ENCODE assay signal across 8 cellular contexts in the genomic region with DNA sequence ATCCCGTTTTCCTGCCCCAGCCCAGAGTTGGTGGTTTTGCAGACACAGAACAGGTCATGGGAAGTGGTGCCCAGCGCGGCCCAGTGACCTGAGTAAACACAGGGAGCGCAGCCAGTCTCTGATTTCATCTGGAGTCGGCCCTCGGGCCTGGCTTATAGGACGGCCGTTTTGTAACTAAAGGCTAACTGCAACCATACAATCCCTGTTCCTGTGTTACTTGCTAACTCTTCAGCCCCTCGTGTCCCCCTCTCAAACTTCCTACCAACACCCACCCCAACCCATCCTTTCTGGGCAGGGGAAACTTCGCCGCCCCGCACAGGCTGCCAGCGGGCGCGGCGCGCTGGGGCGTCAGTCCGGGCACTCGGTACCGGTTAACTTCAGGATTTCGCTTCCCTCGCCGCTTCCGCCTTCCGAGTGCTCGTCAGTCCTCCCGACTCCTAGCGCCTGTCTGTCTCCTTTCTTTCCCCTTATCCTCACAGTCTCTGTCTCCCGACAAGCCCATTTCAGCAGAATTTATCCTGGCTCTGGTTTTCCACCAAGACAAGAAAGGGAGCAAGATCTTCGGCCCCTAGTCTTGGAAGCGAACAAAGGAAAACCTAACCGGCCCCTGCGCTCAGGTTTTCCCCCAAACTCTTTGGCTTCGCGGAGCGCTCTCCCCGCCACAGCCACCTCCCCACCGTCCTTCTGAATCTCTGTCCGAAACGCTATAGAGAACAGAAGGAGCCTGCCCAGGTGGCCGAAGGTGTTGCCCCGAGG. TPM values are rescaled to one million over a fixed set of nuclear protein-coding genes. Genes with fewer than 3 reads are reported as not detected.
DNase-seq lines count a peak whose midpoint lies in the region; ATAC-seq and TF ChIP-seq lines count a peak whose summit lies in the region.

No MANE protein-coding gene starts in this region.

- POLR2A ChIA-PET in activated CD4-positive, alpha-beta T cell treated with anti-CD3 and anti-CD28 coated beads, Interleukin-2, amount 10 ng/mL, durations not matched to agents 7 days and 5 days (lab: Charles Lee): interaction anchor here (0.6 kb wide), 1 partner anchor 14 kb away, joined by 4 read pairs; no protein-coding TSS in a partner anchor

- peak overlapping the region; percentile 64 for H3K4me3 ChIP-seq in endodermal cell (ENCODE audit: low read length)
- H3K4me3 ChIP-seq in parathyroid adenoma (ENCODE audit: low read depth, low read length): peak overlapping the region; percentile 87
- no peak overlapping the region for H3K4me3 ChIP-seq in MM.1S (ENCODE audit: low read length)
- H3K4me3 ChIP-seq in testis: peak overlapping the region in 1 of 2 donors; percentile 58

- WGBS in endodermal cell (ENCODE audit: insufficient coverage in 1 of 2, insufficient read length in 1 of 2), 2 experiments: 1 to 4% methylated on average over 31 to 43 of the region's 43 CpGs
- WGBS in testis, 2 donors: 6 to 9% methylated on average over 43 of the region's 43 CpGs

- peaks cover 43% of the 10 kb centered on the region for H3K4me1 Mint-ChIP-seq in activated CD4-positive, alpha-beta T cell treated with anti-CD3 and anti-CD28 coated beads, Interleukin-2, amount 10 ng/mL, durations not matched to agents 7 days and 5 days
- peaks cover 63% of the 10 kb centered on the region for H3K4me1 Mint-ChIP-seq in endodermal cell

- peaks cover 3% of the 10 kb centered on the region for H3K36me3 Mint-ChIP-seq in activated CD4-positive, alpha-beta T cell treated with anti-CD3 and anti-CD28 coated beads, Interleukin-2, amount 10 ng/mL, durations not matched to agents 7 days and 5 days (ENCODE audit: low read depth)
- H3K36me3 Mint-ChIP-seq in endodermal cell (ENCODE audit: low read depth): no peaks in the 10 kb centered on the region

- peak overlapping the region; percentile 78 for H3K27ac Mint-ChIP-seq in activated CD4-positive, alpha-beta T cell treated with anti-CD3 and anti-CD28 coated beads, Interleukin-2, amount 10 ng/mL, durations not matched to agents 7 days and 5 days
- H3K27ac Mint-ChIP-seq in endodermal cell: no peak overlapping the region

- H3K4me3 Mint-ChIP-seq in activated CD4-positive, alpha-beta T cell treated with anti-CD3 and anti-CD28 coated beads, Interleukin-2, amount 10 ng/mL, durations not matched to agents 7 days and 5 days: peak overlapping the region; percentile 57
- H3K4me3 Mint-ChIP-seq in endodermal cell: peak overlapping the region; percentile 50

- H3K4me1 ChIP-seq in endodermal cell (ENCODE audit: control insufficient read depth, insufficient read depth, low read length): peaks cover 36% of the 10 kb centered on the region
- peaks cover 11% of the 10 kb centered on the region for H3K4me1 ChIP-seq in parathyroid adenoma
- peaks cover 14% of the 10 kb centered on the region for H3K4me1 ChIP-seq in MM.1S (ENCODE audit: low read length)
- H3K4me1 ChIP-seq in testis: peaks cover 12% of the 10 kb centered on the region

- peaks cover 91% of the 10 kb centered on the region for H3K27me3 Mint-ChIP-seq in activated CD4-positive, alpha-beta T cell treated with anti-CD3 and anti-CD28 coated beads, Interleukin-2, amount 10 ng/mL, durations not matched to agents 7 days and 5 days
- peaks cover 99% of the 10 kb centered on the region for H3K27me3 Mint-ChIP-seq in endodermal cell (ENCODE audit: insufficient read depth)

- H3K9me3 ChIP-seq in endodermal cell (ENCODE audit: control insufficient read depth, low read length) (no peaks in the 10 kb centered on the region), parathyroid adenoma (ENCODE audit: control insufficient read depth, low read length) (no peaks in the 10 kb centered on the region), MM.1S (replicated peaks; ENCODE audit: insufficient read depth, low read length) (no peaks in the 10 kb centered on the region), testis (no peaks in the 10 kb centered on the region)

- H3K36me3 ChIP-seq in endodermal cell (ENCODE audit: control insufficient read depth, insufficient read depth, low read length) (no peaks in the 10 kb centered on the region), parathyroid adenoma (ENCODE audit: control insufficient read depth, insufficient read depth, low read length) (peaks cover 4% of the 10 kb centered on the region), MM.1S (replicated peaks; ENCODE audit: insufficient read depth, low read length) (no peaks in the 10 kb centered on the region), testis (ENCODE audit: low read depth, missing control alignments) (no peaks in the 10 kb centered on the region)

- H4K20me1 ChIP-seq in MM.1S (ENCODE audit: insufficient read depth, low read length): no peaks in the 10 kb centered on the region

- no peaks in the 10 kb centered on the region for H3K9me2 ChIP-seq in MM.1S (replicated peaks; ENCODE audit: insufficient read depth, low read length)

- CTCF ChIA-PET in activated CD4-positive, alpha-beta T cell treated with anti-CD3 and anti-CD28 coated beads, Interleukin-2, amount 10 ng/mL, durations not matched to agents 7 days and 5 days (lab: Charles Lee): interaction anchor here (1.2 kb wide), 1 partner anchor 23 kb away, joined by 4 read pairs; no protein-coding TSS in a partner anchor

- intact Hi-C loops in testis (cut with DNase I; ENCODE audit: low total_unique reads): no loop called here

- H3K27me3 ChIP-seq in endodermal cell (ENCODE audit: control insufficient read depth, insufficient read depth, low read length, poor library complexity, severe bottlenecking): peaks cover 100% of the 10 kb centered on the region
- H3K27me3 ChIP-seq in parathyroid adenoma (ENCODE audit: control insufficient read depth, insufficient read depth, low read length): no peaks in the 10 kb centered on the region
- H3K27me3 ChIP-seq in MM.1S (replicated peaks; ENCODE audit: insufficient read depth, low read length): peaks cover 21% of the 10 kb centered on the region; the same call in 1 of the 2 replicates
- H3K27me3 ChIP-seq in testis: no peaks in the 10 kb centered on the region

- no peak overlapping the region for H2AFZ ChIP-seq in parathyroid adenoma
- no peak overlapping the region for H2AFZ ChIP-seq in MM.1S (ENCODE audit: low read length)

- no peak for ATAC-seq in HG03460 (IDR thresholded peaks at IDR 0.05; ENCODE audit: unreplicated experiment)

- H3K27ac ChIP-seq in endodermal cell (ENCODE audit: low read depth, low read length) (no peak overlapping the region), parathyroid adenoma (peak overlapping the region; percentile 96), MM.1S (ENCODE audit: low read length) (no peak overlapping the region), testis (no peak overlapping the region)

- TF ChIP-seq POLR2A in testis (IDR thresholded peaks at IDR 0.05): no peak

- no peak for TF ChIP-seq CTCF in endodermal cell (conservative IDR thresholded peaks at IDR 0.05)
- no peak for TF ChIP-seq CTCF in parathyroid adenoma (IDR thresholded peaks at IDR 0.05)
- no peak for TF ChIP-seq CTCF in MM.1S (IDR thresholded peaks at IDR 0.05; ENCODE audit: low read length)
- no peak for TF ChIP-seq CTCF in testis (IDR thresholded peaks at IDR 0.05)

- no peaks in the 10 kb centered on the region for H3K9me3 Mint-ChIP-seq in activated CD4-positive, alpha-beta T cell treated with anti-CD3 and anti-CD28 coated beads, Interleukin-2, amount 10 ng/mL, durations not matched to agents 7 days and 5 days
- H3K9me3 Mint-ChIP-seq in endodermal cell: no peaks in the 10 kb centered on the region

- H3K4me2 ChIP-seq in parathyroid adenoma (ENCODE audit: low read length): peak overlapping the region; percentile 94
- no peak overlapping the region for H3K4me2 ChIP-seq in MM.1S (ENCODE audit: low read depth, low read length)

- H3K79me2 ChIP-seq in parathyroid adenoma (peaks cover 72% of the 10 kb centered on the region), MM.1S (ENCODE audit: low read length) (no peaks in the 10 kb centered on the region)

- H3F3A ChIP-seq in MM.1S (ENCODE audit: insufficient read depth, low read length): peaks cover 13% of the 10 kb centered on the region

- DNase-seq in activated CD4-positive, alpha-beta T cell treated with anti-CD3 and anti-CD28 coated beads, Interleukin-2, amount 10 ng/mL, durations not matched to agents 7 days and 5 days: no peak
- no peak for DNase-seq in activated CD4-positive, alpha-beta T cell treated with anti-CD3 and anti-CD28 coated beads, Interleukin-2, amount 50 U/mL, for 1 hour
- DNase-seq in NCI-H82 (lab: John Stamatoyannopoulos, UW) (peak; percentile 60), endodermal cell (peak; percentile 81), MM.1S (no peak), testis (no peak)

- H3K9ac ChIP-seq in endodermal cell (ENCODE audit: extremely low read depth, low read length, poor library complexity, severe bottlenecking) (no peak overlapping the region), parathyroid adenoma (peak overlapping the region; percentile 97), MM.1S (ENCODE audit: low read length) (no peak overlapping the region)

RNA-seq across cellular contexts. Expression of a gene that starts 2.0 kb away (rescaled TPM):
- not detected for total RNA-seq in activated CD4-positive, alpha-beta T cell treated with anti-CD3 and anti-CD28 coated beads, Interleukin-2, amount 10 ng/mL, durations not matched to agents 7 days and 5 days
- under 1 TPM in 1 of 2 donors, not detected in 1; 0.13 TPM for total RNA-seq in endodermal cell
- polyA plus RNA-seq in endodermal cell (2013, experiment 1 of 2): 4.8 TPM
- polyA plus RNA-seq in endodermal cell (2013, experiment 2 of 2): 4.9 TPM
- 1 to 10 TPM; 8.7 to 9.0 TPM for total RNA-seq in testis
- 3.0 TPM for polyA plus RNA-seq in testis (ENCODE audit: insufficient read depth, low read depth, low replicate concordance)

Comparison
In these comparisons a context has a peak if more than half of its experiments do, and no peak if none do; other contexts are left out.
1. DNase-seq: peak in NCI-H82 (single experiment) and endodermal cell (single experiment); none in activated CD4-positive, alpha-beta T cell treated with anti-CD3 and anti-CD28 coated beads, Interleukin-2, amount 10 ng/mL, durations not matched to agents 7 days and 5 days (single experiment), activated CD4-positive, alpha-beta T cell treated with anti-CD3 and anti-CD28 coated beads, Interleukin-2, amount 50 U/mL, for 1 hour (single experiment), MM.1S (single experiment) and testis (single experiment).
2. RNA of a gene that starts 2.0 kb away (total RNA-seq): 8.7 to 9.0 TPM in testis; 0.13 TPM in endodermal cell and not detected in activated CD4-positive, alpha-beta T cell treated with anti-CD3 and anti-CD28 coated beads, Interleukin-2, amount 10 ng/mL, durations not matched to agents 7 days and 5 days; every median in the first group is over 4 times any median in the second.